Comparison of ENCODE assay signal across 26 cellular contexts in genomic region chrX:15948318-15948660, GRCh38.
DNase-seq lines count a peak whose midpoint lies in the region; ATAC-seq and TF ChIP-seq lines count a peak whose summit lies in the region.
"Had no signal": no experiment of that assay in that cellular context is flagged by ENCODE, and none has a peak within 500 bp of the region (broad histone marks: within the 10 kb centered on the region; RNA-seq: fewer than 3 reads in every experiment).

No MANE protein-coding gene starts in this region.

- POLR2A ChIA-PET in HCT116 (lab: Charles Lee), result no interaction called here
- POLR2A ChIA-PET in PC-9 (lab: Charles Lee; ENCODE audit: unreplicated experiment), result no interaction called here
- POLR2A ChIA-PET in CD8-positive, alpha-beta memory T cell (lab: Charles Lee), result no interaction called here

- H2BK120ac ChIP-seq in trophoblast cell (ENCODE audit: insufficient read depth, low read length, poor library complexity), result no peak overlapping the region

- H3K27ac Mint-ChIP-seq in endothelial cell (ENCODE audit: unreplicated experiment), result peak overlapping the region; percentile 33
- H3K27ac Mint-ChIP-seq in CD8-positive, alpha-beta memory T cell, result no peak overlapping the region
- H3K27ac Mint-ChIP-seq: CD14-positive monocyte; memory B cell; naive thymus-derived CD4-positive, alpha-beta T cell; stimulated activated effector memory CD8-positive, alpha-beta T cell treated with anti-CD3 and anti-CD28 coated beads, Interleukin-12 subunit alpha, Interleukin-12 subunit beta, amount 100 ng/mL, for 72 hours had no signal

- H3K79me2 ChIP-seq in HCT116 (ENCODE audit: insufficient read depth, low read length) (no peaks in the 10 kb centered on the region), PC-9 (ENCODE audit: low read depth) (no peaks in the 10 kb centered on the region), trophoblast cell (ENCODE audit: control insufficient read depth, insufficient read depth, low read length, poor library complexity) (no peaks in the 10 kb centered on the region)

- H2AFZ ChIP-seq in HCT116 (ENCODE audit: low read depth, low read length, poor library complexity, severe bottlenecking) (no peak overlapping the region), PC-9 (no peak overlapping the region), trophoblast cell (ENCODE audit: insufficient read depth, low read length, poor library complexity) (no peak overlapping the region)

- no peak overlapping the region for H3K23ac ChIP-seq in trophoblast cell (ENCODE audit: low read length)

- H3K4me3 ChIP-seq in HCT116 (replicated peaks in 1 of 2; ENCODE audit: low read depth in 1 of 2, low read length in 2 of 2), result no peak overlapping the region
- H3K4me3 ChIP-seq in PC-9, result no peak overlapping the region
- no peak overlapping the region for H3K4me3 ChIP-seq in trophoblast cell (ENCODE audit: low read depth, low read length)
- no peak overlapping the region for H3K4me3 ChIP-seq in CD8-positive, alpha-beta memory T cell (ENCODE audit: low read length)
- H3K4me3 ChIP-seq: cardiac muscle cell, SK-N-MC, uterus had no signal

- RAD21 ChIA-PET in HCT116 (lab: Charles Lee; ENCODE audit: low non-redundant PET in 1 of 2, low total read pairs in 2 of 2, uncharacterized antibody in 2 of 2, unreplicated experiment in 2 of 2), result no interaction called here

- ATAC-seq in HCT116, result no peak
- ATAC-seq in GM18870 (IDR thresholded peaks at IDR 0.05; ENCODE audit: unreplicated experiment), result no peak
- ATAC-seq: activated T-cell treated with anti-CD3 and anti-CD28 coated beads, Interleukin-2, amount 50 U/mL, for 4 hours; left cardiac atrium; naive thymus-derived CD4-positive, alpha-beta T cell; stimulated activated effector memory CD8-positive, alpha-beta T cell treated with anti-CD3 and anti-CD28 coated beads, Interleukin-12 subunit alpha, Interleukin-12 subunit beta, amount 100 ng/mL, for 72 hours had no signal

- H4K20me1 ChIP-seq in HCT116 (ENCODE audit: insufficient read depth), result no peaks in the 10 kb centered on the region
- H4K20me1 ChIP-seq in PC-9 (ENCODE audit: insufficient read depth), result no peaks in the 10 kb centered on the region

- no peaks in the 10 kb centered on the region for H3K79me1 ChIP-seq in trophoblast cell (ENCODE audit: low read length)

- H3K14ac ChIP-seq in trophoblast cell (ENCODE audit: low read length), result no peak overlapping the region

- H3K9me3 ChIP-seq in HCT116 (ENCODE audit: control insufficient read depth in 1 of 2, insufficient read depth in 1 of 2, low read depth in 1 of 2, low read length in 2 of 2) (no peaks in the 10 kb centered on the region), PC-9 (ENCODE audit: insufficient read depth, low read depth) (no peaks in the 10 kb centered on the region), trophoblast cell (ENCODE audit: insufficient read depth, low read depth, low read length) (no peaks in the 10 kb centered on the region)
- H3K9me3 ChIP-seq in CD8-positive, alpha-beta memory T cell (ENCODE audit: low read length), result no peaks in the 10 kb centered on the region
- H3K9me3 ChIP-seq: uterus had no signal

- no peak overlapping the region for H2BK5ac ChIP-seq in trophoblast cell (ENCODE audit: low read depth, low read length, poor library complexity)

- no peaks in the 10 kb centered on the region for H3K27me3 ChIP-seq in HCT116 (ENCODE audit: insufficient read depth, low read length)
- no peaks in the 10 kb centered on the region for H3K27me3 ChIP-seq in PC-9 (ENCODE audit: insufficient read depth, low read depth)
- H3K27me3 ChIP-seq in trophoblast cell (ENCODE audit: insufficient read depth, low read length), result no peaks in the 10 kb centered on the region
- H3K27me3 ChIP-seq in CD8-positive, alpha-beta memory T cell (ENCODE audit: insufficient read depth, low read length, poor library complexity, severe bottlenecking), result no peaks in the 10 kb centered on the region
- H3K27me3 ChIP-seq: cardiac muscle cell, uterus had no signal

- no peak for TF ChIP-seq POLR2A in HCT116 (IDR thresholded peaks at IDR 0.05; ENCODE audit: borderline replicate concordance, extremely low read depth, insufficient read depth, insufficient read length)

- TF ChIP-seq RAD21 in HCT116 (IDR thresholded peaks at IDR 0.05; ENCODE audit: low read depth), result no peak

- H3K27me3 Mint-ChIP-seq in endothelial cell (ENCODE audit: unreplicated experiment), result no peaks in the 10 kb centered on the region
- H3K27me3 Mint-ChIP-seq in CD8-positive, alpha-beta memory T cell, result peaks cover 8 to 15% of the 10 kb centered on the region in 2 donors

- BruUV-seq in HCT116 (replicated peaks; lab: Mats Ljungman, UMichigan) (no TSS peak), PC-9 (replicated peaks; lab: Mats Ljungman, UMichigan) (no TSS peak)

- H3K4ac ChIP-seq in trophoblast cell (ENCODE audit: low read depth, low read length), result no peak overlapping the region

- peaks cover 24% of the 10 kb centered on the region for H3K4me1 Mint-ChIP-seq in endothelial cell (ENCODE audit: unreplicated experiment)
- no peaks in the 10 kb centered on the region for H3K4me1 Mint-ChIP-seq in CD8-positive, alpha-beta memory T cell
- H3K4me1 Mint-ChIP-seq: stimulated activated effector memory CD8-positive, alpha-beta T cell treated with anti-CD3 and anti-CD28 coated beads, Interleukin-12 subunit alpha, Interleukin-12 subunit beta, amount 100 ng/mL, for 72 hours had no signal

- no peak overlapping the region for H3K18ac ChIP-seq in trophoblast cell (ENCODE audit: low read length)

- peaks cover 0 to 18% of the 10 kb centered on the region in 2 experiments; a peak in 2 of 4 replicates for H3K4me1 ChIP-seq in HCT116 (ENCODE audit: control insufficient read depth in 1 of 2, insufficient read depth in 2 of 2, low read length in 2 of 2)
- H3K4me1 ChIP-seq in PC-9 (replicated peaks; ENCODE audit: insufficient read depth), result peaks cover 11% of the 10 kb centered on the region
- H3K4me1 ChIP-seq in trophoblast cell (ENCODE audit: control insufficient read depth in 1 of 2, insufficient read depth in 2 of 2, low read length in 2 of 2), result peaks cover 0 to 2% of the 10 kb centered on the region in 2 experiments
- H3K4me1 ChIP-seq in CD8-positive, alpha-beta memory T cell (ENCODE audit: insufficient read depth, low read length), result no peaks in the 10 kb centered on the region
- H3K4me1 ChIP-seq: uterus had no signal

- no peak overlapping the region for H3K4me3 Mint-ChIP-seq in endothelial cell (ENCODE audit: unreplicated experiment)
- no peak overlapping the region for H3K4me3 Mint-ChIP-seq in CD8-positive, alpha-beta memory T cell
- H3K4me3 Mint-ChIP-seq: activated T-cell treated with anti-CD3 and anti-CD28 coated beads, Interleukin-2, amount 50 U/mL, for 4 hours; CD14-positive monocyte; memory B cell; naive thymus-derived CD4-positive, alpha-beta T cell; stimulated activated effector memory CD8-positive, alpha-beta T cell treated with anti-CD3 and anti-CD28 coated beads, Interleukin-12 subunit alpha, Interleukin-12 subunit beta, amount 100 ng/mL, for 72 hours had no signal

- no peak for TF ChIP-seq CTCF in HCT116 (IDR thresholded peaks at IDR 0.05 in 2 of 3, conservative IDR thresholded peaks at IDR 0.05 in 1 of 3; ENCODE audit: borderline replicate concordance in 1 of 3, insufficient read depth in 1 of 3, low read depth in 2 of 3, low read length in 2 of 3)
- no peak for TF ChIP-seq CTCF in PC-9 (conservative IDR thresholded peaks at IDR 0.05)
- no peak for TF ChIP-seq CTCF in endothelial cell (IDR thresholded peaks at IDR 0.05; ENCODE audit: unreplicated experiment)

- H3K9me2 ChIP-seq in HCT116 (ENCODE audit: insufficient read depth), result no peaks in the 10 kb centered on the region
- no peaks in the 10 kb centered on the region for H3K9me2 ChIP-seq in PC-9 (ENCODE audit: insufficient read depth)

- CTCF ChIA-PET in HCT116 (lab: Charles Lee), result no interaction called here
- CTCF ChIA-PET in PC-9 (lab: Charles Lee), result no interaction called here
- CTCF ChIA-PET in CD8-positive, alpha-beta memory T cell (lab: Charles Lee), result no interaction called here

- no peak overlapping the region for H4K12ac ChIP-seq in trophoblast cell (ENCODE audit: low read depth, low read length)

- no peak overlapping the region for H2BK12ac ChIP-seq in trophoblast cell (ENCODE audit: low read length)

- no peaks in the 10 kb centered on the region for H3K36me3 Mint-ChIP-seq in endothelial cell (ENCODE audit: low read depth, unreplicated experiment)
- H3K36me3 Mint-ChIP-seq in CD8-positive, alpha-beta memory T cell, result no peaks in the 10 kb centered on the region
- H3K36me3 Mint-ChIP-seq: naive thymus-derived CD4-positive, alpha-beta T cell; stimulated activated effector memory CD8-positive, alpha-beta T cell treated with anti-CD3 and anti-CD28 coated beads, Interleukin-12 subunit alpha, Interleukin-12 subunit beta, amount 100 ng/mL, for 72 hours had no signal

- intact Hi-C loops in HCT116 (cut with micrococcal nuclease), result no loop called here
- intact Hi-C loops in PC-9 (cut with micrococcal nuclease; ENCODE audit: unreplicated experiment), result loop anchor here (5.0 kb wide), 1 partner anchor 74 kb away; no protein-coding TSS in a partner anchor

- H4K91ac ChIP-seq in trophoblast cell (ENCODE audit: low read depth, low read length), result peak overlapping the region; percentile 39

- no peaks in the 10 kb centered on the region for H3F3A ChIP-seq in PC-9 (ENCODE audit: insufficient read depth, low read depth)

- WGBS in trophoblast cell (ENCODE audit: extremely low coverage, insufficient coverage, insufficient read length), result no CpG with 5 or more reads among the region's 5 CpGs

- H3K9ac ChIP-seq in HCT116 (ENCODE audit: low read length) (no peak overlapping the region), trophoblast cell (ENCODE audit: low read length) (no peak overlapping the region)

- H3K4me2 ChIP-seq in HCT116 (ENCODE audit: low read length) (peak overlapping the region; percentile 54; the same call in 1 of the 2 replicates), PC-9 (peak overlapping the region; percentile 25; the same call in 1 of the 2 replicates), trophoblast cell (ENCODE audit: low read length) (no peak overlapping the region)

- H3K9me3 Mint-ChIP-seq in endothelial cell (ENCODE audit: unreplicated experiment), result no peaks in the 10 kb centered on the region
- H3K9me3 Mint-ChIP-seq in CD8-positive, alpha-beta memory T cell, result no peaks in the 10 kb centered on the region
- H3K9me3 Mint-ChIP-seq: activated T-cell treated with anti-CD3 and anti-CD28 coated beads, Interleukin-2, amount 50 U/mL, for 4 hours; memory B cell; naive thymus-derived CD4-positive, alpha-beta T cell; stimulated activated effector memory CD8-positive, alpha-beta T cell treated with anti-CD3 and anti-CD28 coated beads, Interleukin-12 subunit alpha, Interleukin-12 subunit beta, amount 100 ng/mL, for 72 hours had no signal

- H2AK5ac ChIP-seq in trophoblast cell (ENCODE audit: low read length), result no peak overlapping the region

- no peak overlapping the region for H4K8ac ChIP-seq in trophoblast cell (ENCODE audit: low read depth, low read length)

- DNase-seq in HCT116 (ENCODE audit: low read depth, low spot score) (no peak), PC-9 (peak in 1 of 2 experiments; percentile 12), endothelial cell (ENCODE audit: low spot score) (no peak), trophoblast cell (no peak), NCI-H146 (lab: John Stamatoyannopoulos, UW) (no peak)
- no peak for DNase-seq in CD8-positive, alpha-beta memory T cell
- DNase-seq: activated CD4-positive, alpha-beta T cell treated with anti-CD3 and anti-CD28 coated beads for 4 hours; activated naive CD4-positive, alpha-beta T cell treated with Interleukin-2 at 50 U/mL for 16 hours; activated T-cell treated with anti-CD3 and anti-CD28 coated beads, Interleukin-2, amount 50 U/mL, for 4 hours; amygdala; glutamatergic neuron; KG1; left cardiac atrium; naive thymus-derived CD4-positive, alpha-beta T cell; NCI-H1048; NCI-H187; RPMI8226; stimulated activated CD4-positive, alpha-beta T cell treated with anti-CD3 and anti-CD28 coated beads, Interleukin-2, amount 100 ng/mL, for 48 hours; T-helper 2 cell had no signal

- no peak overlapping the region for H3K27ac ChIP-seq in HCT116 (ENCODE audit: low read depth, low read length)
- H3K27ac ChIP-seq in PC-9, result 0 out of 2 replicates have a peak overlapping the region, but pooled peaks have one; percentile 12
- H3K27ac ChIP-seq in trophoblast cell (ENCODE audit: low read depth, low read length), result no peak overlapping the region
- H3K27ac ChIP-seq in CD8-positive, alpha-beta memory T cell (ENCODE audit: low read depth, low read length), result no peak overlapping the region
- H3K27ac ChIP-seq: cardiac muscle cell, SK-N-MC, uterus had no signal

- no peaks in the 10 kb centered on the region for H3K36me3 ChIP-seq in HCT116 (ENCODE audit: control insufficient read depth in 1 of 2, insufficient read depth in 2 of 2, low read length in 2 of 2)
- no peaks in the 10 kb centered on the region for H3K36me3 ChIP-seq in PC-9 (ENCODE audit: low read depth)
- no peaks in the 10 kb centered on the region for H3K36me3 ChIP-seq in trophoblast cell (ENCODE audit: control insufficient read depth in 1 of 2, insufficient read depth in 2 of 2, low read length in 2 of 2)
- no peaks in the 10 kb centered on the region for H3K36me3 ChIP-seq in CD8-positive, alpha-beta memory T cell (ENCODE audit: insufficient read depth, low read length)
- H3K36me3 ChIP-seq: cardiac muscle cell, uterus had no signal
